In the genomic region with DNA sequence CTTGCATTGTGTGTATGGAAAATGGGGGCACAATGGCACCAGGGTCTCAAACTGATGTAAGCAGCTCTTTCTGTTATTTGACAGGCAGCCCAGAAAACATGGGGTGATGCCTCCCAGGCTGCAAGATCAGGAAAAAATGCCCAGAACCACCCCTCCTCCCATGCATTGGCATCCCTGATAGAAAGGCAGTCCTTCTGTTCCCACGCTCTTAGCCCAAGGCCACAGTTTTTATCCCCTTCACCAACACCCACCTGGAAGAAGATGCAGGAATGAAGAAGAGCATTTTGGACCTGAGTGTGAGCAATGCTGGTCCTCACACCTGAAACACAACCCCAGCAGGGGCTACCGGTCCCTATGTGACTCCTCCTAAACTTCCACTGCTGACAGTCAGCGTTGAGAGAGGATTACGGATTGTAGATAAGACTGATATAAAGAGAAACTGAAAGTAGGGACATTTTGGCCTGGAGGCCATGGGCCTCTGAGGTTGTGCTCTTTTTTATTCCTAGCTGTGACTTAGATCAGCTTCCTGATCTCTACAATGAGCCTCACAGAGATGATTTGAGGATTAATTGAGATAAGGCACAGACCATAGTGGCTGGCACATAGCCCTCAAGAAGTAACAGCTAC, we compare ENCODE assay signal across 20 cellular contexts.
DNase-seq lines count a peak whose midpoint lies in the region; ATAC-seq and TF ChIP-seq lines count a peak whose summit lies in the region.
"Had no signal": no experiment of that assay in that cellular context is flagged by ENCODE, and none has a peak within 500 bp of the region (broad histone marks: within the 10 kb centered on the region; RNA-seq: fewer than 3 reads in every experiment).

No MANE protein-coding gene starts in this region.

- peak; percentile 85 to 98 (median 88) for ATAC-seq in right lobe of liver
- ATAC-seq in GM18502 (IDR thresholded peaks at IDR 0.05; ENCODE audit: poor library complexity, unreplicated experiment): no peak
- ATAC-seq in stimulated activated naive CD8-positive, alpha-beta T cell treated with anti-CD3 and anti-CD28 coated beads, Interleukin-15, Interleukin-2, amounts not matched to agents 100 U/mL and 50 U/mL, for 24 hours: no peak

- no peak for TF ChIP-seq POLR2A in right lobe of liver (IDR thresholded peaks at IDR 0.05)

- TF ChIP-seq CTCF in VCaP (conservative IDR thresholded peaks at IDR 0.05) (no peak), right lobe of liver (IDR thresholded peaks at IDR 0.05) (no peak)

- peak overlapping the region; percentile 8 for H3K4me3 ChIP-seq in ACC112 (ENCODE audit: low read depth, low read length)
- peak overlapping the region in 2 of 3 donors; percentile 20 to 45 for H3K4me3 ChIP-seq in right lobe of liver

- no peaks in the 10 kb centered on the region for H3K9me3 ChIP-seq in right lobe of liver
- H3K9me3 ChIP-seq: Peyer's patch, vagina had no signal

- no peak overlapping the region for H2AFZ ChIP-seq in ACC112 (ENCODE audit: low read length, unreplicated experiment)

- no peak overlapping the region for H3K27ac ChIP-seq in ACC112 (ENCODE audit: low read depth, low read length)
- peak overlapping the region; percentile 63 for H3K27ac ChIP-seq in VCaP
- H3K27ac ChIP-seq in right lobe of liver: no peak overlapping the region
- H3K27ac ChIP-seq: Peyer's patch, vagina had no signal

- DNase-seq in H4 (ENCODE audit: low spot score) (peak; percentile 28), right lobe of liver (no peak), NCI-H1105 (lab: John Stamatoyannopoulos, UW) (no peak), amniotic stem cell (lab: John Stamatoyannopoulos, UW) (no peak)
- no peak for DNase-seq in stimulated activated naive CD8-positive, alpha-beta T cell treated with anti-CD3 and anti-CD28 coated beads, Interleukin-15, Interleukin-2, amounts not matched to agents 100 U/mL and 50 U/mL, for 24 hours
- DNase-seq: activated CD4-positive, alpha-beta T cell treated with anti-CD3 and anti-CD28 coated beads, Interleukin-2, amount 50 U/mL, for 1 hour; foreskin fibroblast; HCEC 1CT; hypothalamus; KBM-7; kidney glomerular epithelial cell; NCI-H1417; NCI-H82; occipital lobe; Peyer's patch; stimulated activated CD4-positive, alpha-beta T cell treated with anti-CD3 and anti-CD28 coated beads, Interleukin-2, amount 100 ng/mL, for 48 hours had no signal

- H3K27me3 ChIP-seq in ACC112 (ENCODE audit: insufficient read depth, low read length): no peaks in the 10 kb centered on the region
- H3K27me3 ChIP-seq in right lobe of liver: no peaks in the 10 kb centered on the region
- H3K27me3 ChIP-seq: Peyer's patch, vagina had no signal

- WGBS in right lobe of liver (ENCODE audit: insufficient coverage, low coverage, low lambda C conversion rate, missing lambda C conversion rate): 30% methylated on average over 4 of the region's 4 CpGs

- H3K36me3 ChIP-seq in ACC112 (ENCODE audit: insufficient read depth, low read length) (no peaks in the 10 kb centered on the region), right lobe of liver (no peaks in the 10 kb centered on the region)
- H3K36me3 ChIP-seq: Peyer's patch, vagina had no signal

- H3K79me2 ChIP-seq in ACC112 (ENCODE audit: control insufficient read depth, insufficient read depth, low read length, unreplicated experiment): no peaks in the 10 kb centered on the region

- H3K4me1 ChIP-seq in ACC112 (ENCODE audit: control insufficient read depth, insufficient read depth, low read length, unreplicated experiment) (no peaks in the 10 kb centered on the region), right lobe of liver (no peaks in the 10 kb centered on the region)
- H3K4me1 ChIP-seq: Peyer's patch, vagina had no signal

- intact Hi-C loops in right lobe of liver (cut with DNase I): no loop called here

Comparison
In these comparisons a context has a peak if more than half of its experiments do, and no peak if none do; other contexts are left out.
1. ATAC-seq: peak in right lobe of liver (4 of 4); none in GM18502 (single experiment) and stimulated activated naive CD8-positive, alpha-beta T cell treated with anti-CD3 and anti-CD28 coated beads, Interleukin-15, Interleukin-2, amounts not matched to agents 100 U/mL and 50 U/mL, for 24 hours (single experiment).